Comparison of ENCODE assay signal across 1 cellular context in the genomic region with DNA sequence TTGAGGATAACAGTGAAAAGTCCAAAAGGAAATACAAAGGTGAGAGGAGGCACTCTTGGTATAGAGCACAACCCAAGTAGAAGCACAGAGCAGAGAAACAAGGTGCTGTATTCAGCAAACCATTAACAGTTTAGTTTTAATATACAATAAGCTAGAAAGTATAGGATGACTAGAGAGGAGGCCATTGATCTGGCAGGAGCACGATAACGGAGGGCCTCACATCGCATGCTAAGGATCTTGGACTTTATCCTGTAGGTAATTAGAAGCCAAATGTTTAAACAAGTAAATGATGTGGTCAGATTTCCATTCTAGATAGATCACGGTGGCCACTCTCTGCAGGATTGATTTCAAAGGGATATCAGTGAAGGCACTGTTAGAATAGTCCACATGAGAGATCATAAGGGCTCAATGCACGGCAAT.
A peak's percentile ranks its signal among the peaks of the same experiment; 100 is the strongest.
TF ChIP-seq lines count a peak whose summit lies in the region.

No MANE protein-coding gene starts in this region.

TF ChIP-seq in HepG2, 621 proteins besides CTCF, POLR2A, EP300 and RAD21 (continued from another document and continues in another):
- TF ChIP-seq, protein P1, sequence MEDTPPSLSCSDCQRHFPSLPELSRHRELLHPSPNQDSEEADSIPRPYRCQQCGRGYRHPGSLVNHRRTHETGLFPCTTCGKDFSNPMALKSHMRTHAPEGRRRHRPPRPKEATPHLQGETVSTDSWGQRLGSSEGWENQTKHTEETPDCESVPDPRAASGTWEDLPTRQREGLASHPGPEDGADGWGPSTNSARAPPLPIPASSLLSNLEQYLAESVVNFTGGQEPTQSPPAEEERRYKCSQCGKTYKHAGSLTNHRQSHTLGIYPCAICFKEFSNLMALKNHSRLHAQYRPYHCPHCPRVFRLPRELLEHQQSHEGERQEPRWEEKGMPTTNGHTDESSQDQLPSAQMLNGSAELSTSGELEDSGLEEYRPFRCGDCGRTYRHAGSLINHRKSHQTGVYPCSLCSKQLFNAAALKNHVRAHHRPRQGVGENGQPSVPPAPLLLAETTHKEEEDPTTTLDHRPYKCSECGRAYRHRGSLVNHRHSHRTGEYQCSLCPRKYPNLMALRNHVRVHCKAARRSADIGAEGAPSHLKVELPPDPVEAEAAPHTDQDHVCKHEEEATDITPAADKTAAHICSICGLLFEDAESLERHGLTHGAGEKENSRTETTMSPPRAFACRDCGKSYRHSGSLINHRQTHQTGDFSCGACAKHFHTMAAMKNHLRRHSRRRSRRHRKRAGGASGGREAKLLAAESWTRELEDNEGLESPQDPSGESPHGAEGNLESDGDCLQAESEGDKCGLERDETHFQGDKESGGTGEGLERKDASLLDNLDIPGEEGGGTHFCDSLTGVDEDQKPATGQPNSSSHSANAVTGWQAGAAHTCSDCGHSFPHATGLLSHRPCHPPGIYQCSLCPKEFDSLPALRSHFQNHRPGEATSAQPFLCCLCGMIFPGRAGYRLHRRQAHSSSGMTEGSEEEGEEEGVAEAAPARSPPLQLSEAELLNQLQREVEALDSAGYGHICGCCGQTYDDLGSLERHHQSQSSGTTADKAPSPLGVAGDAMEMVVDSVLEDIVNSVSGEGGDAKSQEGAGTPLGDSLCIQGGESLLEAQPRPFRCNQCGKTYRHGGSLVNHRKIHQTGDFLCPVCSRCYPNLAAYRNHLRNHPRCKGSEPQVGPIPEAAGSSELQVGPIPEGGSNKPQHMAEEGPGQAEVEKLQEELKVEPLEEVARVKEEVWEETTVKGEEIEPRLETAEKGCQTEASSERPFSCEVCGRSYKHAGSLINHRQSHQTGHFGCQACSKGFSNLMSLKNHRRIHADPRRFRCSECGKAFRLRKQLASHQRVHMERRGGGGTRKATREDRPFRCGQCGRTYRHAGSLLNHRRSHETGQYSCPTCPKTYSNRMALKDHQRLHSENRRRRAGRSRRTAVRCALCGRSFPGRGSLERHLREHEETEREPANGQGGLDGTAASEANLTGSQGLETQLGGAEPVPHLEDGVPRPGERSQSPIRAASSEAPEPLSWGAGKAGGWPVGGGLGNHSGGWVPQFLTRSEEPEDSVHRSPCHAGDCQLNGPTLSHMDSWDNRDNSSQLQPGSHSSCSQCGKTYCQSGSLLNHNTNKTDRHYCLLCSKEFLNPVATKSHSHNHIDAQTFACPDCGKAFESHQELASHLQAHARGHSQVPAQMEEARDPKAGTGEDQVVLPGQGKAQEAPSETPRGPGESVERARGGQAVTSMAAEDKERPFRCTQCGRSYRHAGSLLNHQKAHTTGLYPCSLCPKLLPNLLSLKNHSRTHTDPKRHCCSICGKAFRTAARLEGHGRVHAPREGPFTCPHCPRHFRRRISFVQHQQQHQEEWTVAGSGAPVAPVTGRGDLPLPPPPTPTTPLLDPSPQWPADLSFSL (CRISPR knock-in tag; IDR thresholded peaks at IDR 0.05): no peak
- TF ChIP-seq ZNF784 (CRISPR knock-in tag; IDR thresholded peaks at IDR 0.05; ENCODE audit: borderline replicate concordance) (no peak), ZNF362 (CRISPR knock-in tag; IDR thresholded peaks at IDR 0.05; ENCODE audit: borderline replicate concordance) (no peak), HHEX (CRISPR knock-in tag; IDR thresholded peaks at IDR 0.05) (no peak), TAF15 (IDR thresholded peaks at IDR 0.05; ENCODE audit: low read depth, low read length, poor library complexity, severe bottlenecking) (no peak), MTF1 (CRISPR knock-in tag; IDR thresholded peaks at IDR 0.05) (no peak), TERF1 (CRISPR knock-in tag; IDR thresholded peaks at IDR 0.05) (no peak), ZNF251 (CRISPR knock-in tag; IDR thresholded peaks at IDR 0.05) (no peak), ZNF770 (CRISPR knock-in tag; IDR thresholded peaks at IDR 0.05) (no peak), DNMT3B (CRISPR knock-in tag; conservative IDR thresholded peaks at IDR 0.05) (no peak), ZC3H4 (CRISPR knock-in tag; IDR thresholded peaks at IDR 0.05; ENCODE audit: borderline replicate concordance) (no peak), ZNF788 (CRISPR knock-in tag; IDR thresholded peaks at IDR 0.05; ENCODE audit: borderline replicate concordance) (no peak), NFKB2 (CRISPR knock-in tag; IDR thresholded peaks at IDR 0.05; ENCODE audit: borderline replicate concordance) (no peak), ZMAT3 (CRISPR knock-in tag; conservative IDR thresholded peaks at IDR 0.05) (no peak), ZNF484 (CRISPR knock-in tag; IDR thresholded peaks at IDR 0.05; ENCODE audit: borderline replicate concordance, low read depth) (no peak), ZNF546 (CRISPR knock-in tag; conservative IDR thresholded peaks at IDR 0.05) (no peak), ZNF510 (CRISPR knock-in tag; IDR thresholded peaks at IDR 0.05; ENCODE audit: low read depth) (no peak), ZMAT5 (CRISPR knock-in tag; IDR thresholded peaks at IDR 0.05; ENCODE audit: borderline replicate concordance, low read depth) (no peak), ZNF720 (CRISPR knock-in tag; IDR thresholded peaks at IDR 0.05) (no peak), ZNF563 (CRISPR knock-in tag; IDR thresholded peaks at IDR 0.05) (no peak), EED (CRISPR knock-in tag; IDR thresholded peaks at IDR 0.05) (no peak), ZNF574 (CRISPR knock-in tag; IDR thresholded peaks at IDR 0.05) (peak; percentile 48; the same call in 1 of the 2 replicates), MYPOP (CRISPR knock-in tag; IDR thresholded peaks at IDR 0.05) (no peak), HNF4G (IDR thresholded peaks at IDR 0.05; ENCODE audit: borderline replicate concordance, low read depth, low read length) (peak; percentile 78), HNF4G (CRISPR knock-in tag; IDR thresholded peaks at IDR 0.05; ENCODE audit: borderline replicate concordance, low read depth) (no peak; the same call in 1 of the 2 replicates), HNF1B (CRISPR knock-in tag; IDR thresholded peaks at IDR 0.05) (no peak), ZFP36L2 (CRISPR knock-in tag; IDR thresholded peaks at IDR 0.05) (no peak), ZNF724P (CRISPR knock-in tag; IDR thresholded peaks at IDR 0.05; ENCODE audit: borderline replicate concordance) (no peak), EEA1 (CRISPR knock-in tag; IDR thresholded peaks at IDR 0.05; ENCODE audit: borderline replicate concordance) (no peak), ZNF709 (CRISPR knock-in tag; IDR thresholded peaks at IDR 0.05) (no peak), PRDM15 (CRISPR knock-in tag; IDR thresholded peaks at IDR 0.05) (no peak), NFE2 (CRISPR knock-in tag; IDR thresholded peaks at IDR 0.05) (no peak)
